In the genomic region with DNA sequence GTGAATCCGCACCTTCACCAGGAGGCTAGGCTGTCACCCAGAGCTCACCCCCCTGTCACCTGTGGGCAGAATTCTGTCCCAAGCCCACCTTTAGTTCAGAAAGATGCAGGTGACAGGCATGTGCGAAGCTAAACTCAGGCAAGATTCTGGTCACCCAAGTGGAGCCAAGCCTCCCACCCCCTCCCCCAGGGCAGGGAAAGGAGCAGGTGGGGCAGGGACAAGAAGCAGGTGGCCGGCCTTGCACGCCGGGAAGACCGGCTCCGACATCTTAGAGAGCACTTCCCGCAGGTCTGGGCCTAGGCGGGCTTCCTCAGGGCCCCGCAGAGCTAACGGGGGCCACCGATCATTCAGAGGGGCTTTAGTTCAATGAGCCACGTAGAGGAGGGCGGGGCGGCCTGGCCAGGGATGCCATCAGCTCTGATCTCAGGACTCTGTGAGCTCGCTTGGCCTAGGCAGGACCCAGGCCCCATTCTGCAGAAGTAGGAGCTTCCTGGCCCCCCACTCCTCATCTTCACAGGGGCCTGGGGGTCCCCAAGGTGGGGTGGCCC, we compare ENCODE assay signal across 25 cellular contexts. TPM values are rescaled to one million over a fixed set of nuclear protein-coding genes. Genes with fewer than 3 reads are reported as not detected.
"Had no signal": no experiment of that assay in that cellular context is flagged by ENCODE, and none has a peak within 500 bp of the region (broad histone marks: within the 10 kb centered on the region; RNA-seq: fewer than 3 reads in every experiment).

No MANE protein-coding gene starts in this region.

- H3K9me3 Mint-ChIP-seq: activated CD4-positive, alpha-beta memory T cell treated with anti-CD3 and anti-CD28 coated beads, Interleukin-2, amount 10 ng/mL, durations not matched to agents 7 days and 5 days; activated naive CD4-positive, alpha-beta T cell treated with anti-CD3 and anti-CD28 coated beads, Interleukin-2, amount 10 ng/mL, durations not matched to agents 7 days and 5 days; activated naive CD8-positive, alpha-beta T cell treated with anti-CD3 and anti-CD28 coated beads for 36 hours; activated T-cell treated with anti-CD3 and anti-CD28 coated beads, Interleukin-2, amount 50 U/mL, for 72 hours; activated T-helper 2 cell treated with anti-CD3 and anti-CD28 coated beads, Interferon-gamma antibody, Interleukin-2, Interleukin-4, amounts not matched to agents 10 μg/mL and 5 μg/mL and 100 μg/mL, durations not matched to agents 14 hours and 24 hours and 36 hours had no signal

- H3K36me3 Mint-ChIP-seq: activated naive CD8-positive, alpha-beta T cell treated with anti-CD3 and anti-CD28 coated beads for 36 hours had no signal

- H3K36me3 ChIP-seq: MG63 had no signal

- H3K9me3 ChIP-seq: MG63, SK-N-SH had no signal

- H3K4me3 ChIP-seq: MG63 had no signal

- H3K4me3 Mint-ChIP-seq: activated CD4-positive, alpha-beta memory T cell treated with anti-CD3 and anti-CD28 coated beads, Interleukin-2, amount 10 ng/mL, durations not matched to agents 7 days and 5 days; activated CD4-positive, alpha-beta T cell treated with anti-CD3 and anti-CD28 coated beads for 36 hours; activated naive CD4-positive, alpha-beta T cell treated with anti-CD3 and anti-CD28 coated beads, Interleukin-2, amount 10 ng/mL, durations not matched to agents 7 days and 5 days; activated naive CD8-positive, alpha-beta T cell treated with anti-CD3 and anti-CD28 coated beads for 36 hours; activated T-cell treated with anti-CD3 and anti-CD28 coated beads, Interleukin-2, amount 50 U/mL, for 72 hours had no signal

- ATAC-seq: activated CD4-positive, alpha-beta T cell treated with anti-CD3 and anti-CD28 coated beads for 36 hours; activated T-cell treated with anti-CD3 and anti-CD28 coated beads, Interleukin-2, amount 50 U/mL, for 72 hours; PC-3 had no signal

- DNase-seq: activated CD4-positive, alpha-beta memory T cell treated with anti-CD3 and anti-CD28 coated beads, Interleukin-2, amount 10 ng/mL, durations not matched to agents 7 days and 5 days; activated CD4-positive, alpha-beta T cell treated with anti-CD3 and anti-CD28 coated beads for 36 hours; activated CD4-positive, alpha-beta T cell treated with anti-CD3 and anti-CD28 coated beads, Interleukin-2, amount 50 U/mL, for 1 hour; activated CD8-positive, alpha-beta memory T cell treated with anti-CD3 and anti-CD28 coated beads, Interleukin-2, amount 50 U/mL, for 4 hours; activated gamma-delta T cell treated with Interleukin-2 at 50 U/mL for 16 hours; activated naive CD4-positive, alpha-beta T cell treated with anti-CD3 and anti-CD28 coated beads, Interleukin-2, amount 10 ng/mL, durations not matched to agents 7 days and 5 days; activated naive CD8-positive, alpha-beta T cell treated with anti-CD3 and anti-CD28 coated beads for 36 hours; activated T-cell treated with anti-CD3 and anti-CD28 coated beads, Interleukin-2, amount 50 U/mL, for 72 hours; anterior cingulate cortex; caudate nucleus; MG63; MV-4-11; NCI-H1092 treated with DMSO at 0.1 percent for 48 hours; NCI-H1417 treated with DMSO at 0.1 percent for 48 hours; NCI-H1694; NCI-H2029; NCI-H2107; NCI-H446; PC-3; SK-N-SH; T-helper 1 cell had no signal

- H3K27ac ChIP-seq: VCaP had no signal

- H3K27ac Mint-ChIP-seq: activated CD4-positive, alpha-beta memory T cell treated with anti-CD3 and anti-CD28 coated beads, Interleukin-2, amount 10 ng/mL, durations not matched to agents 7 days and 5 days; activated CD4-positive, alpha-beta T cell treated with anti-CD3 and anti-CD28 coated beads for 36 hours; activated naive CD4-positive, alpha-beta T cell treated with anti-CD3 and anti-CD28 coated beads, Interleukin-2, amount 10 ng/mL, durations not matched to agents 7 days and 5 days; activated naive CD8-positive, alpha-beta T cell treated with anti-CD3 and anti-CD28 coated beads for 36 hours; activated T-cell treated with anti-CD3 and anti-CD28 coated beads, Interleukin-2, amount 50 U/mL, for 72 hours; activated T-helper 2 cell treated with anti-CD3 and anti-CD28 coated beads, Interferon-gamma antibody, Interleukin-2, Interleukin-4, amounts not matched to agents 10 μg/mL and 5 μg/mL and 100 μg/mL, durations not matched to agents 14 hours and 24 hours and 36 hours had no signal

RNA-seq across cellular contexts. Expression of gene UNCX, which starts 19.9 kb away (rescaled TPM):
- total RNA-seq: activated CD4-positive, alpha-beta memory T cell treated with anti-CD3 and anti-CD28 coated beads, Interleukin-2, amount 10 ng/mL, durations not matched to agents 7 days and 5 days; activated CD4-positive, alpha-beta T cell treated with anti-CD3 and anti-CD28 coated beads for 36 hours; activated naive CD8-positive, alpha-beta T cell treated with anti-CD3 and anti-CD28 coated beads for 36 hours; activated T-cell treated with anti-CD3 and anti-CD28 coated beads, Interleukin-2, amount 50 U/mL, for 72 hours; activated T-helper 2 cell treated with anti-CD3 and anti-CD28 coated beads, Interferon-gamma antibody, Interleukin-2, Interleukin-4, amounts not matched to agents 10 μg/mL and 5 μg/mL and 100 μg/mL, durations not matched to agents 14 hours and 24 hours and 36 hours; PC-3; T-helper 2 cell treated with Interferon-gamma antibody and Interleukin-4, amounts not matched to agents 100 ng/mL and 5 ng/mL, for 36 hours had no signal
- polyA plus RNA-seq: adipose tissue, SK-N-SH had no signal
